In genomic region chr3:69161587-69162196, GRCh38 we compare ENCODE assay signal across 1 cellular context.
TF ChIP-seq lines count a peak whose summit lies in the region.

No MANE protein-coding gene starts in this region.

TF ChIP-seq in HepG2, 621 proteins besides CTCF, POLR2A, EP300 and RAD21 (continued from another document):
- TF ChIP-seq PBX2 (CRISPR knock-in tag; IDR thresholded peaks at IDR 0.05) (no peak), ZNF468 (CRISPR knock-in tag; IDR thresholded peaks at IDR 0.05) (no peak), MAFF (IDR thresholded peaks at IDR 0.05; ENCODE audit: low read depth, low read length) (0 out of 2 replicates have a peak, but pooled peaks have one; percentile 15), ZNF800 (CRISPR knock-in tag; IDR thresholded peaks at IDR 0.05) (0 out of 2 replicates have a peak, but pooled peaks have one; percentile 37), ZNF12 (CRISPR knock-in tag; IDR thresholded peaks at IDR 0.05) (no peak), STAG1 (CRISPR knock-in tag; IDR thresholded peaks at IDR 0.05) (peak; percentile 94), SRSF4 (IDR thresholded peaks at IDR 0.05; ENCODE audit: low read depth, low read length, poor library complexity, severe bottlenecking) (no peak)
